In genomic region chrX:482702-483203, GRCh38 we compare ENCODE assay signal across 17 cellular contexts.
DNase-seq lines count a peak whose midpoint lies in the region; ATAC-seq, FAIRE-seq and TF ChIP-seq lines count a peak whose summit lies in the region.
"Had no signal": no experiment of that assay in that cellular context is flagged by ENCODE, and none has a peak within 500 bp of the region (broad histone marks: within the 10 kb centered on the region; RNA-seq: fewer than 3 reads in every experiment).

No MANE protein-coding gene starts in this region.

- TF ChIP-seq CTCF in HepG2 (CRISPR knock-in tag; IDR thresholded peaks at IDR 0.05) (no peak), right lobe of liver (IDR thresholded peaks at IDR 0.05) (no peak), GM23338 (conservative IDR thresholded peaks at IDR 0.05; ENCODE audit: low read depth in 2 of 2) (no peak), spleen (IDR thresholded peaks at IDR 0.05 in 8 of 11, conservative IDR thresholded peaks at IDR 0.05 in 3 of 11) (no peak), natural killer cell (IDR thresholded peaks at IDR 0.05) (no peak)

- peaks cover 5% of the 10 kb centered on the region for H3K27me3 Mint-ChIP-seq in GM23338 (ENCODE audit: insufficient read depth, low read depth, poor library complexity)
- no peaks in the 10 kb centered on the region for H3K27me3 Mint-ChIP-seq in natural killer cell (ENCODE audit: low read depth in 2 of 2)
- no peaks in the 10 kb centered on the region for H3K27me3 Mint-ChIP-seq in T-helper 2 cell treated with Interferon-gamma antibody and Interleukin-4, amounts not matched to agents 5 μg/mL and 100 μg/mL, for 36 hours (ENCODE audit: low read depth)
- H3K27me3 Mint-ChIP-seq: B cell; CD4-positive, alpha-beta memory T cell had no signal

- no peak for DNase-seq in HepG2 (ENCODE audit: low spot score)
- no peak for DNase-seq in right lobe of liver
- DNase-seq in GM23338 (ENCODE audit: low spot score), result no peak
- DNase-seq in SJCRH30, result no peak
- peak; percentile 34 for DNase-seq in spleen
- DNase-seq in natural killer cell, result no peak
- no peak for DNase-seq in T-helper 2 cell treated with Interferon-gamma antibody and Interleukin-4, amounts not matched to agents 5 μg/mL and 100 μg/mL, for 36 hours (ENCODE audit: low spot score)
- DNase-seq: 8988T; C1 segment of cervical spinal cord; CD4-positive, alpha-beta memory T cell; DMS53; GOT3 had no signal

- H3K27ac Mint-ChIP-seq in GM23338 (no peak overlapping the region), natural killer cell (no peak overlapping the region)
- H3K27ac Mint-ChIP-seq in T-helper 2 cell treated with Interferon-gamma antibody and Interleukin-4, amounts not matched to agents 5 μg/mL and 100 μg/mL, for 36 hours, result no peak overlapping the region
- H3K27ac Mint-ChIP-seq: B cell had no signal

- in situ Hi-C loops in HepG2 (cut with HindIII; ENCODE audit: extremely low pct_ligation_motif_present, low pct_unique_long_range_greater_than_20kb), result no loop called here

- no peak for TF ChIP-seq POLR2A in HepG2 (IDR thresholded peaks at IDR 0.05; ENCODE audit: insufficient read depth in 1 of 2, low read depth in 2 of 2, low read length in 2 of 2)
- TF ChIP-seq POLR2A in right lobe of liver (IDR thresholded peaks at IDR 0.05), result no peak
- TF ChIP-seq POLR2A in spleen (IDR thresholded peaks at IDR 0.05), result no peak

- H3K4me2 ChIP-seq in HepG2 (ENCODE audit: low read depth, low read length) (no peak overlapping the region), GM23338 (no peak overlapping the region)

- no peak for ATAC-seq in HepG2
- no peak for ATAC-seq in right lobe of liver
- ATAC-seq in GM23338, result no peak
- ATAC-seq in natural killer cell, result no peak
- ATAC-seq in GM19351 (IDR thresholded peaks at IDR 0.05; ENCODE audit: unreplicated experiment), result no peak
- ATAC-seq: HCT116 had no signal

- intact Hi-C loops in HepG2 (cut with micrococcal nuclease; ENCODE audit: unreplicated experiment) (no loop called here), right lobe of liver (cut with DNase I) (loop anchor here in 1 of 2 donors (10.0 kb wide), 1 partner anchor 58 kb away; no protein-coding TSS in a partner anchor), spleen (cut with DNase I; ENCODE audit: low total_unique reads) (no loop called here), natural killer cell (cut with micrococcal nuclease) (no loop called here)

- no peak for FAIRE-seq in HepG2 (lab: Jason Lieb, UNC)
- FAIRE-seq: G401.6, GM12891 had no signal

- no peaks in the 10 kb centered on the region for H3K36me3 ChIP-seq in HepG2 (replicated peaks in 1 of 2; ENCODE audit: control insufficient read depth in 1 of 2, insufficient read depth in 2 of 2, low read length in 2 of 2)
- H3K36me3 ChIP-seq in right lobe of liver, result no peaks in the 10 kb centered on the region
- H3K36me3 ChIP-seq in GM23338 (ENCODE audit: insufficient read depth), result no peaks in the 10 kb centered on the region
- no peaks in the 10 kb centered on the region for H3K36me3 ChIP-seq in SJCRH30
- no peaks in the 10 kb centered on the region for H3K36me3 ChIP-seq in spleen

- H4K20me1 ChIP-seq in HepG2 (ENCODE audit: insufficient read depth, low read length), result no peaks in the 10 kb centered on the region
- no peaks in the 10 kb centered on the region for H4K20me1 ChIP-seq in GM23338 (replicated peaks; ENCODE audit: insufficient read depth)

- H3K9ac ChIP-seq in HepG2 (ENCODE audit: insufficient read depth, low read depth, low read length), result no peak overlapping the region

- 23% methylated on average over 23 of the region's 23 CpGs for WGBS in HepG2 (ENCODE audit: low lambda C conversion rate)
- WGBS in right lobe of liver (ENCODE audit: insufficient coverage, low coverage, low lambda C conversion rate, missing lambda C conversion rate), result 57% methylated on average over 16 of the region's 23 CpGs
- WGBS in spleen, 5 donors, result 74 to 86% (median 80%) methylated on average over 23 of the region's 23 CpGs

- H3F3A ChIP-seq in GM23338 (replicated peaks; ENCODE audit: low read depth), result no peaks in the 10 kb centered on the region

- H3K36me3 Mint-ChIP-seq in GM23338 (ENCODE audit: low read depth) (peaks cover 29% of the 10 kb centered on the region), natural killer cell (no peaks in the 10 kb centered on the region)
- H3K36me3 Mint-ChIP-seq in T-helper 2 cell treated with Interferon-gamma antibody and Interleukin-4, amounts not matched to agents 5 μg/mL and 100 μg/mL, for 36 hours (ENCODE audit: low read depth), result no peaks in the 10 kb centered on the region
- H3K36me3 Mint-ChIP-seq: CD4-positive, alpha-beta memory T cell had no signal

- H3K4me3 ChIP-seq in HepG2 (replicated peaks in 1 of 3; ENCODE audit: insufficient read depth in 1 of 3, low read depth in 2 of 3, low read length in 3 of 3), result no peak overlapping the region
- H3K4me3 ChIP-seq in right lobe of liver, result no peak overlapping the region
- H3K4me3 ChIP-seq in GM23338, result no peak overlapping the region
- peak overlapping the region; percentile 11; the same call in 1 of the 2 replicates for H3K4me3 ChIP-seq in SJCRH30
- H3K4me3 ChIP-seq in spleen, result no peak overlapping the region

- H3K79me2 ChIP-seq in HepG2 (ENCODE audit: insufficient read depth, low read length) (no peaks in the 10 kb centered on the region), GM23338 (replicated peaks; ENCODE audit: insufficient read depth) (no peaks in the 10 kb centered on the region)

- BruUV-seq in HepG2 (replicated peaks; lab: Mats Ljungman, UMichigan), result no TSS peak

- POLR2A ChIA-PET in HepG2 (lab: Yijun Ruan, JAX), result no interaction called here

- H3K4me3 Mint-ChIP-seq in GM23338, result no peak overlapping the region
- H3K4me3 Mint-ChIP-seq in natural killer cell, result no peak overlapping the region
- H3K4me3 Mint-ChIP-seq in T-helper 2 cell treated with Interferon-gamma antibody and Interleukin-4, amounts not matched to agents 5 μg/mL and 100 μg/mL, for 36 hours, result no peak overlapping the region
- H3K4me3 Mint-ChIP-seq: B cell; CD4-positive, alpha-beta memory T cell had no signal

- H3K4me1 ChIP-seq in HepG2 (ENCODE audit: insufficient read depth, low read length) (no peaks in the 10 kb centered on the region), right lobe of liver (no peaks in the 10 kb centered on the region), GM23338 (ENCODE audit: insufficient read depth) (peaks cover 8% of the 10 kb centered on the region), SJCRH30 (no peaks in the 10 kb centered on the region), spleen (no peaks in the 10 kb centered on the region)

- CTCF ChIA-PET in HepG2 (lab: Yijun Ruan, JAX; ENCODE audit: low intra/inter-chr PET ratio, low total read pairs), result no interaction called here

- TF ChIP-seq EP300 in HepG2 (IDR thresholded peaks at IDR 0.05; ENCODE audit: low read depth in 2 of 2, low read length in 2 of 2) (no peak), HepG2 (CRISPR knock-in tag; IDR thresholded peaks at IDR 0.05; ENCODE audit: borderline replicate concordance) (no peak)

- H3K9me3 Mint-ChIP-seq in GM23338, result peaks cover 57% of the 10 kb centered on the region
- peaks cover 4 to 8% of the 10 kb centered on the region in 2 donors for H3K9me3 Mint-ChIP-seq in natural killer cell
- peaks cover 16% of the 10 kb centered on the region for H3K9me3 Mint-ChIP-seq in T-helper 2 cell treated with Interferon-gamma antibody and Interleukin-4, amounts not matched to agents 5 μg/mL and 100 μg/mL, for 36 hours

- H3K9me2 ChIP-seq in GM23338 (ENCODE audit: insufficient read depth), result no peaks in the 10 kb centered on the region

- H3K4me1 Mint-ChIP-seq in GM23338 (no peaks in the 10 kb centered on the region), natural killer cell (no peaks in the 10 kb centered on the region)
- H3K4me1 Mint-ChIP-seq in T-helper 2 cell treated with Interferon-gamma antibody and Interleukin-4, amounts not matched to agents 5 μg/mL and 100 μg/mL, for 36 hours (ENCODE audit: low read depth), result no peaks in the 10 kb centered on the region
- H3K4me1 Mint-ChIP-seq: B cell; CD4-positive, alpha-beta memory T cell had no signal

- H2AFZ ChIP-seq in HepG2 (ENCODE audit: low read length) (no peak overlapping the region), GM23338 (peak overlapping the region; percentile 91)

- no peak for TF ChIP-seq RAD21 in HepG2 (CRISPR knock-in tag; IDR thresholded peaks at IDR 0.05)

- peaks cover 2 to 21% of the 10 kb centered on the region in 2 experiments; a peak in 2 of 5 replicates for H3K27me3 ChIP-seq in HepG2 (ENCODE audit: control insufficient read depth in 1 of 2, insufficient read depth in 2 of 2, low read length in 2 of 2)
- no peaks in the 10 kb centered on the region for H3K27me3 ChIP-seq in right lobe of liver
- H3K27me3 ChIP-seq in GM23338 (ENCODE audit: insufficient read depth), result no peaks in the 10 kb centered on the region
- no peaks in the 10 kb centered on the region; the same call in 1 of the 2 replicates for H3K27me3 ChIP-seq in SJCRH30
- H3K27me3 ChIP-seq in spleen (replicated peaks in 1 of 7), result peaks cover 0 to 1% (median 0%) of the 10 kb centered on the region in 7 donors

- H3K27ac ChIP-seq in HepG2 (ENCODE audit: extremely low read length, insufficient read depth, low read length) (no peak overlapping the region), right lobe of liver (no peak overlapping the region), GM23338 (ENCODE audit: low read depth) (no peak overlapping the region), SJCRH30 (no peak overlapping the region), spleen (no peak overlapping the region)

- H3K9me3 ChIP-seq in HepG2 (ENCODE audit: low read length), result no peaks in the 10 kb centered on the region
- H3K9me3 ChIP-seq in right lobe of liver, result no peaks in the 10 kb centered on the region
- H3K9me3 ChIP-seq in SJCRH30 (replicated peaks), result no peaks in the 10 kb centered on the region
- peaks cover 0 to 31% (median 9%) of the 10 kb centered on the region in 8 donors for H3K9me3 ChIP-seq in spleen

TF ChIP-seq in HepG2, 621 proteins besides CTCF, POLR2A, EP300 and RAD21:
- TF ChIP-seq CEBPB (IDR thresholded peaks at IDR 0.05; ENCODE audit: borderline replicate concordance, low read depth, low read length) (peak; percentile 20; the same call in 1 of the 2 replicates), ETV6 (CRISPR knock-in tag; conservative IDR thresholded peaks at IDR 0.05) (no peak), FOSL2 (CRISPR knock-in tag; IDR thresholded peaks at IDR 0.05) (peak; percentile 49), SNAPC5 (CRISPR knock-in tag; IDR thresholded peaks at IDR 0.05; ENCODE audit: borderline replicate concordance) (no peak)
